In the genomic region with DNA sequence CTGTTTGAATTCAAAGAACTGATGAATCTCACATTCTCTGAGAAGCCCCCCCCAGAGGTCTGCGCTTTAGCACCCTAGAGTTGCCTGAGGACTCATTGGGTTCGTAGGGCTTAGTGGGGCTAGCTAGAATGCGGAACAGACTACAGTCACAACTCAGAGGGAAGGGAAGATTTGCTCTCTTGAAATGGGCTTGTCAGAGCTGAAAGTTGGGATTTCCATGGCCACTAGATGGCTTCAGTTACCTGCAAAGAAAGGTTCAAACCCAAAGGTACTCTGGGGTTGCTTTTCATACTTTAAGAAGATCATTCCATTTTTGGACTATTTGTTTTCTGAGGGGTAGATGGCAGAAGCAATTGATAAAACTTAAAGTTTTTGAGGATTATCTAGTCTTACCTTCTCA, we compare ENCODE assay signal across 8 cellular contexts.
DNase-seq lines count a peak whose midpoint lies in the region; ATAC-seq and TF ChIP-seq lines count a peak whose summit lies in the region.

No MANE protein-coding gene starts in this region.

- POLR2A ChIA-PET in naive thymus-derived CD8-positive, alpha-beta T cell (lab: Charles Lee) = interaction anchor here (0.6 kb wide), 1 partner anchor 1122 kb away, joined by 6 read pairs; no protein-coding TSS in a partner anchor

- H3K4me1 ChIP-seq in MM.1S (ENCODE audit: low read length) = peaks cover 4% of the 10 kb centered on the region

- peak; percentile 5 for DNase-seq in GM03348 (ENCODE audit: low spot score)
- no peak for DNase-seq in MM.1S
- DNase-seq in lung microvascular endothelial cell (ENCODE audit: low read depth in 2 of 2) = peak; percentile 25 to 59
- DNase-seq in NOMO-1 (lab: John Stamatoyannopoulos, UW; ENCODE audit: unreplicated experiment in 2 of 2) = no peak
- no peak for DNase-seq in AG20443 (ENCODE audit: low spot score)
- no peak for DNase-seq in naive thymus-derived CD8-positive, alpha-beta T cell

- peak; percentile 55 for TF ChIP-seq CTCF in MM.1S (IDR thresholded peaks at IDR 0.05; ENCODE audit: low read length)
- TF ChIP-seq CTCF in WI38 (IDR thresholded peaks at IDR 0.05; ENCODE audit: low read depth, low read length) = 0 out of 2 replicates have a peak, but pooled peaks have one; percentile 6

- H3K27ac Mint-ChIP-seq in naive thymus-derived CD8-positive, alpha-beta T cell = no peak overlapping the region

- no peak overlapping the region for H3K27ac ChIP-seq in MM.1S (ENCODE audit: low read length)

- H3K9ac ChIP-seq in MM.1S (ENCODE audit: low read length) = no peak overlapping the region

- H4K20me1 ChIP-seq in MM.1S (ENCODE audit: insufficient read depth, low read length) = no peaks in the 10 kb centered on the region

- H3K4me2 ChIP-seq in MM.1S (ENCODE audit: low read depth, low read length) = no peak overlapping the region

- no peaks in the 10 kb centered on the region for H3K27me3 ChIP-seq in MM.1S (replicated peaks; ENCODE audit: insufficient read depth, low read length)

- no peak overlapping the region for H2AFZ ChIP-seq in MM.1S (ENCODE audit: low read length)

- no peaks in the 10 kb centered on the region for H3K36me3 ChIP-seq in MM.1S (replicated peaks; ENCODE audit: insufficient read depth, low read length)

- no peak for ATAC-seq in naive thymus-derived CD8-positive, alpha-beta T cell
- no peak for ATAC-seq in GM21423 (IDR thresholded peaks at IDR 0.05; ENCODE audit: unreplicated experiment)

- H3K4me1 Mint-ChIP-seq in naive thymus-derived CD8-positive, alpha-beta T cell = peaks cover 0 to 3% (median 0%) of the 10 kb centered on the region in 4 donors

- no peaks in the 10 kb centered on the region for H3K27me3 Mint-ChIP-seq in naive thymus-derived CD8-positive, alpha-beta T cell

- H3K79me2 ChIP-seq in MM.1S (ENCODE audit: low read length) = no peaks in the 10 kb centered on the region

- peaks cover 0 to 3% (median 0%) of the 10 kb centered on the region in 9 donors for H3K9me3 Mint-ChIP-seq in naive thymus-derived CD8-positive, alpha-beta T cell

- no peaks in the 10 kb centered on the region for H3K9me2 ChIP-seq in MM.1S (replicated peaks; ENCODE audit: insufficient read depth, low read length)

- no peaks in the 10 kb centered on the region for H3F3A ChIP-seq in MM.1S (ENCODE audit: insufficient read depth, low read length)

- H3K36me3 Mint-ChIP-seq in naive thymus-derived CD8-positive, alpha-beta T cell = peaks cover 12 to 19% (median 19%) of the 10 kb centered on the region in 3 donors

- no peaks in the 10 kb centered on the region for H3K9me3 ChIP-seq in MM.1S (replicated peaks; ENCODE audit: insufficient read depth, low read length)

- H3K4me3 ChIP-seq in MM.1S (ENCODE audit: low read length) = no peak overlapping the region
- H3K4me3 ChIP-seq in WI38 (ENCODE audit: low read depth, low read length) = no peak overlapping the region

- H3K4me3 Mint-ChIP-seq in naive thymus-derived CD8-positive, alpha-beta T cell = no peak overlapping the region

Comparison
In these comparisons a context has a peak if more than half of its experiments do, and no peak if none do; other contexts are left out.
1. DNase-seq: peak in GM03348 (single experiment) and lung microvascular endothelial cell (2 of 2); none in MM.1S (single experiment), NOMO-1 (0 of 2), AG20443 (single experiment) and naive thymus-derived CD8-positive, alpha-beta T cell (0 of 10).